ENCODE assay signal across 8 cellular contexts in genomic region chrX:148501121-148502066, GRCh38. TPM values are rescaled to one million over a fixed set of nuclear protein-coding genes. Genes with fewer than 3 reads are reported as not detected.
DNase-seq lines count a peak whose midpoint lies in the region; ATAC-seq and TF ChIP-seq lines count a peak whose summit lies in the region.

No MANE protein-coding gene starts in this region.

- H3K27ac ChIP-seq in left lung (peak overlapping the region in 1 of 2 donors; percentile 37), testis (peak overlapping the region; percentile 59), RWPE1 (no peak overlapping the region)

- peaks cover 0 to 7% of the 10 kb centered on the region in 2 donors for H3K4me1 ChIP-seq in left lung
- H3K4me1 ChIP-seq in testis, result peaks cover 4% of the 10 kb centered on the region

- H3K4me3 ChIP-seq in astrocyte of the cerebellum (ENCODE audit: low read depth, low read length) (peak overlapping the region; percentile 51), left lung (peak overlapping the region; percentile 21 to 46), testis (peak overlapping the region; percentile 51 to 66)

- peak; percentile 34 for ATAC-seq in GM19035 (IDR thresholded peaks at IDR 0.05; ENCODE audit: unreplicated experiment)
- ATAC-seq in left lung, result no peak
- no peak for ATAC-seq in GM18909 (IDR thresholded peaks at IDR 0.05; ENCODE audit: poor library complexity, unreplicated experiment)

- H3K9me3 ChIP-seq in left lung, result no peaks in the 10 kb centered on the region
- H3K9me3 ChIP-seq in testis, result no peaks in the 10 kb centered on the region

- TF ChIP-seq POLR2A in testis (IDR thresholded peaks at IDR 0.05), result no peak

- 4 to 12% methylated on average over 13 to 34 of the region's 60 CpGs for WGBS in testis, 2 donors

- H3K27me3 ChIP-seq in left lung (peaks cover 32 to 46% of the 10 kb centered on the region in 2 donors), testis (no peaks in the 10 kb centered on the region)

- DNase-seq in LHCN-M2 (ENCODE audit: low read depth) (peak; percentile 25), astrocyte of the cerebellum (ENCODE audit: low read depth) (no peak), left lung (peak; percentile 31 to 78), testis (peak; percentile 32), SW 1271 (lab: John Stamatoyannopoulos, UW) (no peak), RWPE1 (ENCODE audit: low spot score) (no peak)

- intact Hi-C loops in left lung (cut with DNase I) (no loop called here), testis (cut with DNase I; ENCODE audit: low total_unique reads) (no loop called here)

- CTCF ChIA-PET in RWPE1 (lab: Yijun Ruan, JAX), result interaction anchor here (0.6 kb wide), 1 partner anchor 13 kb away, joined by 3 read pairs; no protein-coding TSS in a partner anchor

- H3K36me3 ChIP-seq in left lung (no peaks in the 10 kb centered on the region), testis (ENCODE audit: low read depth, missing control alignments) (no peaks in the 10 kb centered on the region)

- TF ChIP-seq CTCF in astrocyte of the cerebellum (IDR thresholded peaks at IDR 0.05; ENCODE audit: low read depth, low read length, missing control alignments) (no peak), left lung (IDR thresholded peaks at IDR 0.05) (no peak), testis (IDR thresholded peaks at IDR 0.05) (no peak), RWPE1 (conservative IDR thresholded peaks at IDR 0.05; ENCODE audit: low read depth) (no peak)

- in situ Hi-C loops in astrocyte of the cerebellum (cut with HindIII; ENCODE audit: low sequenced_read_pairs), result no loop called here

- POLR2A ChIA-PET in RWPE1 (lab: Yijun Ruan, JAX; ENCODE audit: low non-redundant PET), result no interaction called here

RNA-seq across cellular contexts. Expression of gene AFF2, which starts 1.0 kb away (rescaled TPM):
- total RNA-seq in LHCN-M2 (2014; rRNA removed), result 4.4 and 5.9 TPM in 2 replicates
- 1.2 TPM for polyA plus RNA-seq in LHCN-M2 (2012)
- 10 to 100 TPM in 1 of 2 donors, 1 to 10 TPM in 1; 6.0 to 10.2 TPM for total RNA-seq in left lung
- 10 to 100 TPM; 21.3 to 28.1 TPM for total RNA-seq in testis
- polyA plus RNA-seq in testis (ENCODE audit: insufficient read depth, low read depth, low replicate concordance), result 4.7 TPM

Comparison
In these comparisons a context has a peak if more than half of its experiments do, and no peak if none do; other contexts are left out.
1. DNase-seq: peak in LHCN-M2 (single experiment), left lung (2 of 2) and testis (single experiment); none in astrocyte of the cerebellum (single experiment), SW 1271 (0 of 2) and RWPE1 (single experiment).
2. Peak in every context shown above with its lines, with median percentiles within 50 percentile points of each other: H3K4me3 ChIP-seq.